8 cellular contexts compared by ENCODE assay signal in the genomic region with DNA sequence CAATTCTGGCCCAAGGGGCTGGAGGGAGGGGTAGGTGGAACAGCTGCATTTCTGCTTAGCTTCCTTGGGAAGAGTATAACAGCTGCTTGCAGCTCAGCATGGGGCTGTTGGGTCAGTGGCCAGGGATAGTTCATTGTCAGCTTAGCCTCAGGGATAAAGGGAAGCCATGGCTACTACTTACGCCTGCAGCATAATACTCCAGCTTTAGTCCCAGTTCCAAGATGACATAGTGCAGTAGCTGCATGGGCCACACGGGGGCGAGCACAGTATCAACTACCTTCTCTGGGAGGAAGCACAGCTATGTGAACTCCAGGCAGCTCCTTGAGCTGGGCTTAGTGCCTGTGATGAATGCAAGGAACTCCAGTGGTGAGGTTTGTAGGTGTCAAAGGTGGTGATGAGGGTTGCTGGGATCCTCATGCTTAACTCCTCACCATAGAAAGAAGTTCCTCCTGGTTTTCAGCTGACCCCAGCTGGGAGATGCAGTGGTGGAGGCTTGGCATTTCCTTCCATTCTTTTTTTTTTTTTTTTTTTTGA. TPM values are rescaled to one million over a fixed set of nuclear protein-coding genes. Genes with fewer than 3 reads are reported as not detected.
A peak's percentile ranks its signal among the peaks of the same experiment; 100 is the strongest.
DNase-seq lines count a peak whose midpoint lies in the region; ATAC-seq and TF ChIP-seq lines count a peak whose summit lies in the region.

No MANE protein-coding gene starts in this region.

- no peaks in the 10 kb centered on the region for H3K27me3 ChIP-seq in SJSA1 (replicated peaks)
- no peaks in the 10 kb centered on the region for H3K27me3 ChIP-seq in uterus

- H3K36me3 ChIP-seq in SJSA1 (no peaks in the 10 kb centered on the region), uterus (no peaks in the 10 kb centered on the region)

- peak; percentile 99 for ATAC-seq in GM21447 (IDR thresholded peaks at IDR 0.05; ENCODE audit: unreplicated experiment)

- H3K9me3 ChIP-seq in SJSA1 (replicated peaks) (0 out of 2 replicates have a peak, but pooled peaks cover 2% of the 10 kb centered on the region), uterus (peaks cover 0 to 8% of the 10 kb centered on the region in 2 donors)

- peaks cover 12% of the 10 kb centered on the region for H3K4me1 ChIP-seq in SJSA1 (replicated peaks)
- H3K4me1 ChIP-seq in uterus, result no peaks in the 10 kb centered on the region

- intact Hi-C loops in uterus (cut with DNase I; ENCODE audit: low total_unique reads), result no loop called here

- peak; percentile 45 to 73 (median 64) for TF ChIP-seq CTCF in uterus (IDR thresholded peaks at IDR 0.05)

- H3K4me3 ChIP-seq in SJSA1 (no peak overlapping the region), uterus (no peak overlapping the region)

- H3K27ac ChIP-seq in SJSA1 (no peak overlapping the region), uterus (no peak overlapping the region)

- DNase-seq in ELR (ENCODE audit: low read depth), result peak; percentile 83
- DNase-seq in HS-27A (ENCODE audit: low read depth), result peak; percentile 41
- DNase-seq in SJSA1 (ENCODE audit: low read depth in 1 of 2, low spot score in 2 of 2), result peak; percentile 72 to 81
- peak; percentile 89 for DNase-seq in activated effector memory CD4-positive, alpha-beta T cell treated with anti-CD3 and anti-CD28 coated beads, Interleukin-2, amount 50 U/mL, for 16 hours
- DNase-seq in glomerular visceral epithelial cell (ENCODE audit: extremely low spot score), result peak; percentile 75
- peak; percentile 62 for DNase-seq in pons (ENCODE audit: low spot score)
- peak; percentile 73 to 76 for DNase-seq in uterus

- TF ChIP-seq POLR2A in uterus (IDR thresholded peaks at IDR 0.05), result no peak

RNA-seq across cellular contexts. Expression of a gene that starts 35.4 kb away (rescaled TPM):
- total RNA-seq in SJSA1 (2014; rRNA removed; shearing (Covaris generic)), result 399 and 453 TPM in 2 replicates
- 1,000 to 10,000 TPM in 1 of 4 donors, 100 to 1,000 TPM in 3; 242 to 1,280 (median 486) TPM for total RNA-seq in uterus
